In genomic region chr12:90281156-90281868, GRCh38 we compare ENCODE assay signal across 20 cellular contexts.
DNase-seq lines count a peak whose midpoint lies in the region; ATAC-seq, FAIRE-seq and TF ChIP-seq lines count a peak whose summit lies in the region.
"Had no signal": no experiment of that assay in that cellular context is flagged by ENCODE, and none has a peak within 500 bp of the region (broad histone marks: within the 10 kb centered on the region; RNA-seq: fewer than 3 reads in every experiment).

No MANE protein-coding gene starts in this region.

- no peak overlapping the region for H2AFZ ChIP-seq in GM23248
- H2AFZ ChIP-seq in K562 (ENCODE audit: low read depth, low read length) = no peak overlapping the region
- H2AFZ ChIP-seq: GM23338 had no signal

- WGBS in GM23248 (ENCODE audit: low coverage in 1 of 2, low lambda C conversion rate in 2 of 2, missing lambda C conversion rate in 2 of 2), 2 experiments = 0 to 6% methylated on average over 1 of the region's 1 CpG
- 0% methylated on average over 1 of the region's 1 CpG for WGBS in K562 (ENCODE audit: insufficient coverage, low coverage, missing lambda C conversion rate)

- 0 out of 2 replicates have a peak, but pooled peaks cover 3% of the 10 kb centered on the region for H3K4me1 ChIP-seq in GM23248 (ENCODE audit: insufficient read depth)
- no peaks in the 10 kb centered on the region for H3K4me1 ChIP-seq in K562 (replicated peaks in 1 of 2; ENCODE audit: control insufficient read depth in 2 of 2, insufficient read depth in 2 of 2, low read length in 2 of 2)

- H3K4me1 Mint-ChIP-seq in activated T-cell treated with anti-CD3 and anti-CD28 coated beads, Interleukin-2, amount 50 U/mL, for 72 hours (ENCODE audit: low read depth) = peaks cover 30% of the 10 kb centered on the region
- peaks cover 26% of the 10 kb centered on the region for H3K4me1 Mint-ChIP-seq in stimulated activated effector memory CD8-positive, alpha-beta T cell treated with anti-CD3 and anti-CD28 coated beads, Interleukin-12 subunit alpha, Interleukin-12 subunit beta, amount 100 ng/mL, for 72 hours
- H3K4me1 Mint-ChIP-seq: GM23338 had no signal

- H3K9me1 ChIP-seq in K562 (ENCODE audit: control insufficient read depth, insufficient read depth, low read length) = no peaks in the 10 kb centered on the region

- H3K9me2 ChIP-seq in GM23248 (ENCODE audit: insufficient read depth) = no peaks in the 10 kb centered on the region

- CTCF ChIA-PET in K562 (lab: Yijun Ruan, JAX; ENCODE audit: low intra/inter-chr PET ratio) = no interaction called here

- H3K9ac ChIP-seq in GM23248 (no peak overlapping the region), K562 (ENCODE audit: insufficient read depth in 1 of 2, low read depth in 2 of 2, low read length in 2 of 2) (no peak overlapping the region)

- TF ChIP-seq RAD21 in K562 (CRISPR knock-in tag; conservative IDR thresholded peaks at IDR 0.05 in 1 of 2, IDR thresholded peaks at IDR 0.05 in 1 of 2) = no peak

- BruUV-seq in K562 (replicated peaks; lab: Mats Ljungman, UMichigan) = no TSS peak

- H3K27ac ChIP-seq in GM23248 (peak overlapping the region; percentile 24; the same call in 1 of the 2 replicates), K562 (ENCODE audit: extremely low read depth, low read depth, low read length) (no peak overlapping the region)
- H3K27ac ChIP-seq: RWPE1 had no signal

- no peak for DNase-seq in activated T-cell treated with anti-CD3 and anti-CD28 coated beads, Interleukin-2, amount 50 U/mL, for 72 hours
- no peak for DNase-seq in activated T-cell treated with anti-CD3 and anti-CD28 coated beads, Interleukin-2, amount 50 U/mL, for 1 hour
- DNase-seq in GM23248 = no peak
- no peak for DNase-seq in K562 (ENCODE audit: extremely low read depth in 1 of 4, low spot score in 3 of 4)
- DNase-seq in stimulated activated effector memory CD8-positive, alpha-beta T cell treated with anti-CD3 and anti-CD28 coated beads, Interleukin-12 subunit alpha, Interleukin-12 subunit beta, amount 100 ng/mL, for 72 hours (ENCODE audit: low spot score in 2 of 2) = no peak
- DNase-seq in AG08396 (ENCODE audit: low spot score) = no peak
- no peak for DNase-seq in inferior parietal cortex (ENCODE audit: extremely low spot score)
- DNase-seq: C1 segment of cervical spinal cord, DMS79 treated with DMSO at 0.1 percent for 48 hours, KG1, NCI-H1417 treated with DMSO at 0.1 percent for 48 hours, NCI-H2029, NCI-H2171, NCI-H446, PC-3 had no signal

- H3F3A ChIP-seq in GM23248 (ENCODE audit: insufficient read depth) = peaks cover 11% of the 10 kb centered on the region; the same call in 1 of the 2 replicates

- H4K20me1 ChIP-seq in GM23248 (ENCODE audit: insufficient read depth) (no peaks in the 10 kb centered on the region), K562 (replicated peaks; ENCODE audit: control insufficient read depth, insufficient read depth, low read length) (no peaks in the 10 kb centered on the region)

- H3K36me3 ChIP-seq in GM23248 (ENCODE audit: low read depth) (no peaks in the 10 kb centered on the region), K562 (ENCODE audit: control insufficient read depth, insufficient read depth, low read length) (no peaks in the 10 kb centered on the region)

- no peak for TF ChIP-seq POLR2A in K562 (conservative IDR thresholded peaks at IDR 0.05)

- POLR2A ChIA-PET in K562 (lab: Yijun Ruan, JAX) = no interaction called here

- H3K27ac Mint-ChIP-seq in activated T-cell treated with anti-CD3 and anti-CD28 coated beads, Interleukin-2, amount 50 U/mL, for 72 hours = peak overlapping the region; percentile 93
- H3K27ac Mint-ChIP-seq in stimulated activated effector memory CD8-positive, alpha-beta T cell treated with anti-CD3 and anti-CD28 coated beads, Interleukin-12 subunit alpha, Interleukin-12 subunit beta, amount 100 ng/mL, for 72 hours = peak overlapping the region; percentile 23
- H3K27ac Mint-ChIP-seq: GM23338 had no signal

- ATAC-seq in activated T-cell treated with anti-CD3 and anti-CD28 coated beads, Interleukin-2, amount 50 U/mL, for 72 hours (replicated peaks in 1 of 2) = no peak
- ATAC-seq in K562 (no peak), GM18520 (IDR thresholded peaks at IDR 0.05; ENCODE audit: unreplicated experiment) (no peak)
- no peak for ATAC-seq in stimulated activated effector memory CD8-positive, alpha-beta T cell treated with anti-CD3 and anti-CD28 coated beads, Interleukin-12 subunit alpha, Interleukin-12 subunit beta, amount 100 ng/mL, for 72 hours
- ATAC-seq: GM23338, PC-3 had no signal

- in situ Hi-C loops in GM23248 (cut with MboI) = no loop called here
- in situ Hi-C loops in K562 (cut with MboI) = no loop called here

- H3K4me3 ChIP-seq in GM23248 (no peak overlapping the region), K562 (no peak overlapping the region)
- H3K4me3 ChIP-seq: GM23338 had no signal

- peak overlapping the region in 1 of 2 donors; percentile 51 for H3K4me3 Mint-ChIP-seq in activated T-cell treated with anti-CD3 and anti-CD28 coated beads, Interleukin-2, amount 50 U/mL, for 72 hours
- H3K4me3 Mint-ChIP-seq in stimulated activated effector memory CD8-positive, alpha-beta T cell treated with anti-CD3 and anti-CD28 coated beads, Interleukin-12 subunit alpha, Interleukin-12 subunit beta, amount 100 ng/mL, for 72 hours = no peak overlapping the region
- H3K4me3 Mint-ChIP-seq: GM23338 had no signal

- H3K4me2 ChIP-seq in GM23248 (ENCODE audit: unreplicated experiment) (no peak overlapping the region), K562 (ENCODE audit: insufficient read depth, low read length) (no peak overlapping the region)
- H3K4me2 ChIP-seq: GM23338 had no signal

- H3K27me3 ChIP-seq in GM23248 (replicated peaks; ENCODE audit: insufficient read depth) (no peaks in the 10 kb centered on the region), K562 (ENCODE audit: control insufficient read depth in 2 of 2, insufficient read depth in 2 of 2, low read length in 2 of 2) (no peaks in the 10 kb centered on the region)

- TF ChIP-seq EP300 in K562 (IDR thresholded peaks at IDR 0.05; ENCODE audit: low read length) = no peak

- FAIRE-seq in K562 (lab: Jason Lieb, UNC) = no peak
- FAIRE-seq: G401.6, GM12891 had no signal

- no peak for TF ChIP-seq CTCF in K562 (IDR thresholded peaks at IDR 0.05 in 2 of 3, conservative IDR thresholded peaks at IDR 0.05 in 1 of 3; ENCODE audit: insufficient read depth in 2 of 3, low read depth in 1 of 3, low read length in 3 of 3)

- H3K79me2 ChIP-seq in GM23248 (ENCODE audit: insufficient read depth) (no peaks in the 10 kb centered on the region), K562 (ENCODE audit: control insufficient read depth, insufficient read depth, low read length) (no peaks in the 10 kb centered on the region)

- peaks cover 16 to 18% of the 10 kb centered on the region in 2 donors for H3K9me3 Mint-ChIP-seq in activated T-cell treated with anti-CD3 and anti-CD28 coated beads, Interleukin-2, amount 50 U/mL, for 72 hours
- peaks cover 4% of the 10 kb centered on the region for H3K9me3 Mint-ChIP-seq in stimulated activated effector memory CD8-positive, alpha-beta T cell treated with anti-CD3 and anti-CD28 coated beads, Interleukin-12 subunit alpha, Interleukin-12 subunit beta, amount 100 ng/mL, for 72 hours

- H3K9me3 ChIP-seq in GM23248 (ENCODE audit: low read depth) = no peaks in the 10 kb centered on the region
- no peaks in the 10 kb centered on the region for H3K9me3 ChIP-seq in K562 (replicated peaks; ENCODE audit: control insufficient read depth, insufficient read depth, low read depth, low read length)

- H3K27me3 Mint-ChIP-seq in activated T-cell treated with anti-CD3 and anti-CD28 coated beads, Interleukin-2, amount 50 U/mL, for 72 hours (ENCODE audit: low read depth) = peaks cover 25% of the 10 kb centered on the region

- intact Hi-C loops in K562 (cut with micrococcal nuclease) = no loop called here

- peaks cover 13 to 28% of the 10 kb centered on the region in 2 donors for H3K36me3 Mint-ChIP-seq in activated T-cell treated with anti-CD3 and anti-CD28 coated beads, Interleukin-2, amount 50 U/mL, for 72 hours (ENCODE audit: insufficient read depth in 2 of 2)
- H3K36me3 Mint-ChIP-seq in stimulated activated effector memory CD8-positive, alpha-beta T cell treated with anti-CD3 and anti-CD28 coated beads, Interleukin-12 subunit alpha, Interleukin-12 subunit beta, amount 100 ng/mL, for 72 hours = no peaks in the 10 kb centered on the region

TF ChIP-seq in K562, 482 proteins besides CTCF, POLR2A, EP300 and RAD21:
- TF ChIP-seq, protein P1, sequence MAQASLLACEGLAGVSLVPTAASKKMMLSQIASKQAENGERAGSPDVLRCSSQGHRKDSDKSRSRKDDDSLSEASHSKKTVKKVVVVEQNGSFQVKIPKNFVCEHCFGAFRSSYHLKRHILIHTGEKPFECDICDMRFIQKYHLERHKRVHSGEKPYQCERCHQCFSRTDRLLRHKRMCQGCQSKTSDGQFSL (CRISPR knock-in tag; IDR thresholded peaks at IDR 0.05) = no peak
- TF ChIP-seq, protein P1 (tag; IDR thresholded peaks at IDR 0.05) = no peak
- peak; percentile 10 for TF ChIP-seq ZFP36 (IDR thresholded peaks at IDR 0.05; ENCODE audit: low read depth, low read length, partially characterized antibody)
